ENCODE assay signal across 1 cellular context in genomic region chr9:114551750-114552685, GRCh38.
A peak's percentile ranks its signal among the peaks of the same experiment; 100 is the strongest.
TF ChIP-seq lines count a peak whose summit lies in the region.

No MANE protein-coding gene starts in this region.

TF ChIP-seq in HEK293, 187 proteins besides CTCF, POLR2A, EP300 and RAD21 (continued from another document):
- TF ChIP-seq PRDM10 (tag by site-specific recombination; IDR thresholded peaks at IDR 0.05) = peak; percentile 88
- TF ChIP-seq TSHZ1 (tag by site-specific recombination; IDR thresholded peaks at IDR 0.05; ENCODE audit: borderline replicate concordance) = peak; percentile 42
- TF ChIP-seq ZSCAN5A (tag by site-specific recombination; IDR thresholded peaks at IDR 0.05) = no peak
- TF ChIP-seq ZNF600 (tag by site-specific recombination; IDR thresholded peaks at IDR 0.05) = peak; percentile 83
- TF ChIP-seq KLF17 (tag by site-specific recombination; IDR thresholded peaks at IDR 0.05) = peak; percentile 74; the same call in 1 of the 2 replicates
- TF ChIP-seq ZNF692 (tag by site-specific recombination; IDR thresholded peaks at IDR 0.05) = 0 out of 2 replicates have a peak, but pooled peaks have one; percentile 28
- no peak for TF ChIP-seq ZSCAN23 (tag by site-specific recombination; IDR thresholded peaks at IDR 0.05)
- TF ChIP-seq ZBTB7A (tag by site-specific recombination; IDR thresholded peaks at IDR 0.05; ENCODE audit: low read depth) = no peak
- peak; percentile 61; the same call in 1 of the 2 replicates for TF ChIP-seq ZEB2 (tag by site-specific recombination; IDR thresholded peaks at IDR 0.05)
- TF ChIP-seq ZNF510 (tag by site-specific recombination; IDR thresholded peaks at IDR 0.05; ENCODE audit: insufficient replicate concordance) = no peak
- no peak for TF ChIP-seq HOXC10 (CRISPR knock-in tag; IDR thresholded peaks at IDR 0.05)
- TF ChIP-seq ZNF140 (tag by site-specific recombination; IDR thresholded peaks at IDR 0.05) = no peak
- TF ChIP-seq ZNF629 (tag by site-specific recombination; IDR thresholded peaks at IDR 0.05) = peak; percentile 84
- TF ChIP-seq ZNF660 (tag by site-specific recombination; IDR thresholded peaks at IDR 0.05) = peak; percentile 20; the same call in 1 of the 2 replicates
- TF ChIP-seq HIC1 (tag by site-specific recombination; IDR thresholded peaks at IDR 0.05) = peak; percentile 89
- peak; percentile 89 for TF ChIP-seq SP7 (tag by site-specific recombination; IDR thresholded peaks at IDR 0.05)
- TF ChIP-seq ZNF18 (tag by site-specific recombination; IDR thresholded peaks at IDR 0.05) = no peak
- peak; percentile 25; the same call in 1 of the 2 replicates for TF ChIP-seq ZNF335 (tag by site-specific recombination; conservative IDR thresholded peaks at IDR 0.05)
- no peak for TF ChIP-seq ZNF416 (tag by site-specific recombination; IDR thresholded peaks at IDR 0.05)
- peak; percentile 54 for TF ChIP-seq ZNF639 (tag by site-specific recombination; IDR thresholded peaks at IDR 0.05)
- no peak for TF ChIP-seq SP3 (tag by site-specific recombination; IDR thresholded peaks at IDR 0.05)
- TF ChIP-seq GLIS1 (tag by site-specific recombination; IDR thresholded peaks at IDR 0.05) = peak; percentile 94
- no peak for TF ChIP-seq ZNF585B (tag by site-specific recombination; IDR thresholded peaks at IDR 0.05)
- no peak for TF ChIP-seq ZXDB (tag by site-specific recombination; IDR thresholded peaks at IDR 0.05)
- peak; percentile 30; the same call in 1 of the 2 replicates for TF ChIP-seq HOXD13 (CRISPR knock-in tag; IDR thresholded peaks at IDR 0.05; ENCODE audit: borderline replicate concordance)
- TF ChIP-seq ZNF768 (tag by site-specific recombination; IDR thresholded peaks at IDR 0.05) = no peak
- peak; percentile 77 for TF ChIP-seq BCL11A (tag by site-specific recombination; IDR thresholded peaks at IDR 0.05; ENCODE audit: low read depth)
- TF ChIP-seq GLIS2 (tag by site-specific recombination; IDR thresholded peaks at IDR 0.05) = peak; percentile 57
- peak; percentile 50; the same call in 1 of the 2 replicates for TF ChIP-seq TRIM28 (IDR thresholded peaks at IDR 0.05; ENCODE audit: borderline replicate concordance, low read length)
